ENCODE assay signal across 8 cellular contexts in genomic region chr17:32523017-32523680, GRCh38. TPM values are rescaled to one million over a fixed set of nuclear protein-coding genes. Genes with fewer than 3 reads are reported as not detected.
DNase-seq lines count a peak whose midpoint lies in the region; ATAC-seq and TF ChIP-seq lines count a peak whose summit lies in the region.

No MANE protein-coding gene starts in this region.

- TF ChIP-seq CTCF in OCI-LY3 (IDR thresholded peaks at IDR 0.05; ENCODE audit: low read depth, low read length), result no peak
- TF ChIP-seq CTCF in adrenal gland (IDR thresholded peaks at IDR 0.05), result no peak

- intact Hi-C loops in cardiac septum (cut with DNase I) (no loop called here), adrenal gland (cut with DNase I) (no loop called here)

- H3K9ac ChIP-seq in OCI-LY3 (ENCODE audit: low read length), result peak overlapping the region; percentile 60

- peaks cover 12% of the 10 kb centered on the region for H3K36me3 ChIP-seq in OCI-LY3 (replicated peaks; ENCODE audit: low read depth, low read length)
- H3K36me3 ChIP-seq in adrenal gland (replicated peaks in 1 of 2), result no peaks in the 10 kb centered on the region

- peaks cover 6% of the 10 kb centered on the region for H3K36me3 Mint-ChIP-seq in natural killer cell treated with Interleukin-12 subunit alpha and Interleukin-12 subunit beta and Interleukin-15 and Interleukin-18, amount 100 ng/mL, for 72 hours

- H3K27ac ChIP-seq in OCI-LY3 (ENCODE audit: low read length) (peak overlapping the region; percentile 92), adrenal gland (no peak overlapping the region)

- ATAC-seq in GM19025 (IDR thresholded peaks at IDR 0.05; ENCODE audit: low read depth, unreplicated experiment), result peak; percentile 46
- ATAC-seq in HG02678 (IDR thresholded peaks at IDR 0.05; ENCODE audit: unreplicated experiment), result peak; percentile 62
- peak; percentile 73 to 82 for ATAC-seq in natural killer cell treated with Interleukin-12 subunit alpha and Interleukin-12 subunit beta and Interleukin-15 and Interleukin-18, amount 100 ng/mL, for 72 hours

- H3K79me2 ChIP-seq in OCI-LY3 (ENCODE audit: low read length), result no peaks in the 10 kb centered on the region

- peaks cover 48% of the 10 kb centered on the region for H4K20me1 ChIP-seq in OCI-LY3 (ENCODE audit: insufficient read depth, low read length)

- peaks cover 66 to 76% of the 10 kb centered on the region in 2 donors for H3K4me1 Mint-ChIP-seq in natural killer cell treated with Interleukin-12 subunit alpha and Interleukin-12 subunit beta and Interleukin-15 and Interleukin-18, amount 100 ng/mL, for 72 hours (ENCODE audit: low read depth in 2 of 2)

- 90 to 96% (median 91%) methylated on average over 11 of the region's 11 CpGs for WGBS in adrenal gland, 4 donors

- peak overlapping the region; percentile 62 for H3K4me3 Mint-ChIP-seq in natural killer cell treated with Interleukin-12 subunit alpha and Interleukin-12 subunit beta and Interleukin-15 and Interleukin-18, amount 100 ng/mL, for 72 hours

- no peaks in the 10 kb centered on the region for H3K27me3 Mint-ChIP-seq in natural killer cell treated with Interleukin-12 subunit alpha and Interleukin-12 subunit beta and Interleukin-15 and Interleukin-18, amount 100 ng/mL, for 72 hours

- peak overlapping the region; percentile 92 to 93 for H3K27ac Mint-ChIP-seq in natural killer cell treated with Interleukin-12 subunit alpha and Interleukin-12 subunit beta and Interleukin-15 and Interleukin-18, amount 100 ng/mL, for 72 hours

- TF ChIP-seq POLR2A in adrenal gland (IDR thresholded peaks at IDR 0.05), result no peak

- peak overlapping the region; percentile 98 for H3K4me2 ChIP-seq in OCI-LY3 (ENCODE audit: low read length)

- H3K9me3 Mint-ChIP-seq in natural killer cell treated with Interleukin-12 subunit alpha and Interleukin-12 subunit beta and Interleukin-15 and Interleukin-18, amount 100 ng/mL, for 72 hours, result no peaks in the 10 kb centered on the region

- H3K27me3 ChIP-seq in OCI-LY3 (ENCODE audit: low read depth, low read length) (peaks cover 56% of the 10 kb centered on the region), adrenal gland (no peaks in the 10 kb centered on the region)

- peaks cover 61% of the 10 kb centered on the region for H3K4me1 ChIP-seq in OCI-LY3 (ENCODE audit: low read length)
- H3K4me1 ChIP-seq in adrenal gland (replicated peaks in 1 of 2), result peaks cover 14% of the 10 kb centered on the region in 2 donors

- DNase-seq in natural killer cell treated with Interleukin-12 subunit alpha and Interleukin-12 subunit beta and Interleukin-15 and Interleukin-18, amount 100 ng/mL, for 72 hours (ENCODE audit: low spot score), result peak; percentile 84
- DNase-seq in DMS53 treated with DMSO at 0.1 percent for 48 hours (lab: John Stamatoyannopoulos, UW; ENCODE audit: unreplicated experiment) (no peak), NCI-H2107 (lab: John Stamatoyannopoulos, UW) (no peak), cardiac septum (ENCODE audit: low spot score) (no peak), adrenal gland (no peak)

- H3K4me3 ChIP-seq in OCI-LY3 (ENCODE audit: low read length) (peak overlapping the region; percentile 73), adrenal gland (no peak overlapping the region)

- no peak overlapping the region for H2AFZ ChIP-seq in OCI-LY3 (ENCODE audit: low read depth, low read length)

- H3K9me3 ChIP-seq in OCI-LY3 (ENCODE audit: insufficient read depth, low read length) (no peaks in the 10 kb centered on the region), adrenal gland (replicated peaks in 1 of 3) (no peaks in the 10 kb centered on the region)

RNA-seq across cellular contexts. Expression of gene CDK5R1, which starts 36.4 kb away (rescaled TPM):
- 1 to 10 TPM; 3.7 to 5.9 TPM for total RNA-seq in natural killer cell treated with Interleukin-12 subunit alpha and Interleukin-12 subunit beta and Interleukin-15 and Interleukin-18, amount 100 ng/mL, for 72 hours
- total RNA-seq in cardiac septum (1.5 TPM), adrenal gland (1 to 10 TPM; 1.1 to 4.5 (median 2.7) TPM)
- polyA plus RNA-seq in adrenal gland, result 1 to 10 TPM in 2 of 3 donors, under 1 TPM in 1; 0.98 to 3.0 (median 1.8) TPM
